In the genomic region with DNA sequence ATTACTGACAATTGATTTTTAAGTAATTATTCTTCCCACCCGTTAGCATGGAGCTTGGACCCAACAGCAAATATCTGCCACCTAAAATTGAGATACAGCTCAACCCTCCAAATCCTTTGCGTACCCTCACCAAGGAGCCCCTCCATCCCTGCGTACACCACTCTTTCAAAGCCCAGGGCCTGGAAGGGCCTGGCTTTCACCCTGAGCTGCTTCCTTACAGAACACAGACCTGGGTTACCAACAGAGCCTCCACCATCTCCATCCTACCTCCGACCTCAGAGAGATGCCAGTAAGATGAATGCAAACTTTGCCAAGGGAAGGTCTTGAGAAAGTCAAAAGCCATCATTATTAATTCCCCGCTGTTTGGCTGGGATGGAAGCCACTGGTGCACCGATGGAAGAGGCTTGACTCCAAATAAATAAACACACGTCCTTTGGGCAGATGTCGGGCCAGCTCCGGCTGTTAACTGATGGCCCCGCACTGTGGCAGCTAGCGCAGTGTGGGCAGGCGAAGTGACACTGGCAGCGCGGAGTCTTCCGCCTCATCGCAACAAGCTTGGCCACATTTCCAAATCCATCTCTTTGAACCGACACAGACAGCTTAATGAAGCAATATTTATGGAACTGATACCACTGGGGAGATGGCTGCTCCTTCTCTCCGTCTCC, we compare ENCODE assay signal across 14 cellular contexts.
"Had no signal": no experiment of that assay in that cellular context is flagged by ENCODE, and none has a peak within 500 bp of the region (broad histone marks: within the 10 kb centered on the region; RNA-seq: fewer than 3 reads in every experiment).

No MANE protein-coding gene starts in this region.

- H3K9me3 Mint-ChIP-seq: activated T-cell treated with anti-CD3 and anti-CD28 coated beads, Interleukin-2, amount 50 U/mL, for 4 hours; natural killer cell; stimulated activated naive CD8-positive, alpha-beta T cell treated with anti-CD3 and anti-CD28 coated beads, Interleukin-15, amount 100 ng/mL, for 72 hours; T-helper 1 cell treated with Interleukin-12 subunit alpha and Interleukin-12 subunit beta and Interleukin-4 antibody, amounts not matched to agents 30 μg/mL and 1 μg/mL, for 36 hours had no signal

- H3K36me3 Mint-ChIP-seq: natural killer cell had no signal

- ATAC-seq: activated T-cell treated with anti-CD3 and anti-CD28 coated beads, Interleukin-2, amount 50 U/mL, for 4 hours; heart right ventricle; natural killer cell; stimulated activated naive CD8-positive, alpha-beta T cell treated with anti-CD3 and anti-CD28 coated beads, Interleukin-15, amount 100 ng/mL, for 72 hours had no signal

- H3K36me3 ChIP-seq: heart right ventricle, thoracic aorta had no signal

- H3K4me1 Mint-ChIP-seq: activated B cell treated with CpG ODN at 0.5 μM for 24 hours, natural killer cell had no signal

- H3K4me3 Mint-ChIP-seq: activated B cell treated with CpG ODN at 0.5 μM for 24 hours; activated T-cell treated with anti-CD3 and anti-CD28 coated beads, Interleukin-2, amount 50 U/mL, for 4 hours; natural killer cell; stimulated activated naive CD8-positive, alpha-beta T cell treated with anti-CD3 and anti-CD28 coated beads, Interleukin-15, amount 100 ng/mL, for 72 hours; T-helper 1 cell treated with Interleukin-12 subunit alpha and Interleukin-12 subunit beta and Interleukin-4 antibody, amounts not matched to agents 30 μg/mL and 1 μg/mL, for 36 hours had no signal

- H3K27ac Mint-ChIP-seq: activated B cell treated with CpG ODN at 0.5 μM for 24 hours; natural killer cell; stimulated activated naive CD8-positive, alpha-beta T cell treated with anti-CD3 and anti-CD28 coated beads, Interleukin-15, amount 100 ng/mL, for 72 hours; T-helper 1 cell treated with Interleukin-12 subunit alpha and Interleukin-12 subunit beta and Interleukin-4 antibody, amounts not matched to agents 30 μg/mL and 1 μg/mL, for 36 hours had no signal

- H3K27ac ChIP-seq: heart right ventricle, thoracic aorta had no signal

- H3K4me1 ChIP-seq: heart right ventricle had no signal

- H3K9me3 ChIP-seq: heart right ventricle, thoracic aorta had no signal

- H3K4me3 ChIP-seq: heart right ventricle, thoracic aorta had no signal

- DNase-seq: activated B cell treated with CpG ODN at 0.5 μM for 24 hours; activated CD4-positive, alpha-beta T cell treated with anti-CD3 and anti-CD28 coated beads, Interleukin-2, amount 50 U/mL, for 1 hour; activated naive CD4-positive, alpha-beta T cell treated with Interleukin-2 at 50 U/mL for 16 hours; activated T-cell treated with anti-CD3 and anti-CD28 coated beads, Interleukin-2, amount 50 U/mL, for 4 hours; effector CD4-positive, alpha-beta T cell; heart right ventricle; kidney; natural killer cell; SHP77; stimulated activated CD4-positive, alpha-beta T cell treated with anti-CD3 and anti-CD28 coated beads, Interleukin-15, amount 100 ng/mL, for 24 hours; stimulated activated CD4-positive, alpha-beta T cell treated with anti-CD3 and anti-CD28 coated beads, Interleukin-4, amount 100 ng/mL, for 24 hours; stimulated activated naive CD8-positive, alpha-beta T cell treated with anti-CD3 and anti-CD28 coated beads, Interleukin-15, amount 100 ng/mL, for 72 hours had no signal
